10 cellular contexts compared by ENCODE assay signal in the genomic region with DNA sequence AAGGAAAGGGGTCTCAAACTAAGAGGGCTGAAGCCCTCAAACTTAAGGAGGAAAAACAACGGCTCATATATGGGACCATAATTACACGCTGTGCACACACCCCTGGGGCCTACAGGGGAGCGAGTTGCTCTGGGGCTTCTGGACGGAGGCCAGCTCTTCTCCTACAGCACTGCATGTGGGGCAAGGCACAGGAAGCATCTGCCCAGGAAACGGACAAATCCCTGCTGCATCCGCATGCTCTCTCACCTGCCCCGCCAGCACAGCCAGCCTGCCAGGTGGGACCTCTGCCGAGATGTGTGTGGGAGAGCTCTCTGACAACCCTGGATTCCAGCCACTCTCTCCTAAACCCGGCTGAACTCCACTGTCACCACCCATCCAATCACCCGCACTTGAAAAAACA. TPM values are rescaled to one million over a fixed set of nuclear protein-coding genes. Genes with fewer than 3 reads are reported as not detected.
A peak's percentile ranks its signal among the peaks of the same experiment; 100 is the strongest.
DNase-seq lines count a peak whose midpoint lies in the region; ATAC-seq and TF ChIP-seq lines count a peak whose summit lies in the region.
"Had no signal": no experiment of that assay in that cellular context is flagged by ENCODE, and none has a peak within 500 bp of the region (broad histone marks: within the 10 kb centered on the region; RNA-seq: fewer than 3 reads in every experiment).

No MANE protein-coding gene starts in this region.

- H3K27me3 ChIP-seq in GM23248 (replicated peaks; ENCODE audit: insufficient read depth) (no peaks in the 10 kb centered on the region), breast epithelium (no peaks in the 10 kb centered on the region)
- H3K27me3 ChIP-seq: upper lobe of left lung had no signal

- peak overlapping the region; percentile 34 for H3K4me2 ChIP-seq in GM23248 (ENCODE audit: unreplicated experiment)

- no peaks in the 10 kb centered on the region for H3K27me3 Mint-ChIP-seq in nephron (ENCODE audit: low read depth)

- intact Hi-C loops in breast epithelium (cut with DNase I; ENCODE audit: low total_unique reads), result no loop called here

- no peaks in the 10 kb centered on the region for H3K9me2 ChIP-seq in GM23248 (ENCODE audit: insufficient read depth)

- no peak overlapping the region for H3K4me3 Mint-ChIP-seq in nephron

- peaks cover 39% of the 10 kb centered on the region for H3K4me1 ChIP-seq in GM23248 (ENCODE audit: insufficient read depth)
- H3K4me1 ChIP-seq in breast epithelium, result peaks cover 0 to 13% of the 10 kb centered on the region in 2 donors

- no peaks in the 10 kb centered on the region for H4K20me1 ChIP-seq in GM23248 (ENCODE audit: insufficient read depth)

- H3K4me3 ChIP-seq in GM23248, result no peak overlapping the region
- H3K4me3 ChIP-seq in breast epithelium, result no peak overlapping the region
- H3K4me3 ChIP-seq: upper lobe of left lung had no signal

- H3K9me3 ChIP-seq in GM23248 (ENCODE audit: low read depth) (no peaks in the 10 kb centered on the region), breast epithelium (no peaks in the 10 kb centered on the region)
- H3K9me3 ChIP-seq: upper lobe of left lung had no signal

- 0 out of 2 replicates have a peak, but pooled peaks cover 4% of the 10 kb centered on the region for H3K79me2 ChIP-seq in GM23248 (ENCODE audit: insufficient read depth)

- peaks cover 36% of the 10 kb centered on the region for H3K36me3 Mint-ChIP-seq in nephron (ENCODE audit: low read depth)

- H3K27ac ChIP-seq in GM23248 (peak overlapping the region; percentile 68), breast epithelium (peak overlapping the region; percentile 54 to 75)
- H3K27ac ChIP-seq: upper lobe of left lung had no signal

- 76 to 86% methylated on average over 10 of the region's 10 CpGs for WGBS in GM23248 (ENCODE audit: low coverage in 1 of 2, low lambda C conversion rate in 2 of 2, missing lambda C conversion rate in 2 of 2), 2 experiments

- peak overlapping the region; percentile 11; the same call in 1 of the 2 replicates for H3K9ac ChIP-seq in GM23248

- peak overlapping the region; percentile 42 to 63 (median 59) for H3K27ac Mint-ChIP-seq in nephron

- ATAC-seq in HG02623 (IDR thresholded peaks at IDR 0.05; ENCODE audit: unreplicated experiment) (no peak), HG03025 (IDR thresholded peaks at IDR 0.05; ENCODE audit: low FRiP score, unreplicated experiment) (no peak), GM18502 (IDR thresholded peaks at IDR 0.05; ENCODE audit: poor library complexity, unreplicated experiment) (no peak)

- DNase-seq in GM23248 (peak; percentile 31), NCI-H2107 (lab: John Stamatoyannopoulos, UW) (peak; percentile 70), breast epithelium (ENCODE audit: low spot score in 2 of 2) (peak in 1 of 2 donors; percentile 46), NK-92 (lab: John Stamatoyannopoulos, UW; ENCODE audit: unreplicated experiment) (no peak)
- DNase-seq: OCI-M1, upper lobe of left lung had no signal

- peaks cover 20% of the 10 kb centered on the region for H3F3A ChIP-seq in GM23248 (ENCODE audit: insufficient read depth)

- H3K36me3 ChIP-seq in GM23248 (ENCODE audit: low read depth) (no peaks in the 10 kb centered on the region), breast epithelium (no peaks in the 10 kb centered on the region)

- peaks cover 59% of the 10 kb centered on the region for H3K4me1 Mint-ChIP-seq in nephron

- no peak for TF ChIP-seq CTCF in breast epithelium (IDR thresholded peaks at IDR 0.05)
- TF ChIP-seq CTCF in nephron (IDR thresholded peaks at IDR 0.05; ENCODE audit: unreplicated experiment in 3 of 3), result no peak

- in situ Hi-C loops in GM23248 (cut with MboI), result no loop called here

- no peak overlapping the region for H2AFZ ChIP-seq in GM23248

- H3K9me3 Mint-ChIP-seq in nephron, result no peaks in the 10 kb centered on the region

- no peak for TF ChIP-seq POLR2A in breast epithelium (IDR thresholded peaks at IDR 0.05)

RNA-seq across cellular contexts. Expression of a gene that starts 54.1 kb away (rescaled TPM):
- 111 and 113 TPM in 2 replicates for total RNA-seq in GM23248 (2014; rRNA removed; shearing (Covaris generic))
- 91.3 and 102 TPM in 2 replicates for polyA plus RNA-seq in GM23248 (2016; fragmentation: Nextera tagmentation; extraction: Ambion mirVana)
- 10 to 100 TPM; 44.6 to 70.7 (median 48.8) TPM for total RNA-seq in breast epithelium

RNA-seq across cellular contexts. Expression of a gene that starts 54.2 kb away (rescaled TPM):
- total RNA-seq in GM23248 (2014; rRNA removed; shearing (Covaris generic)), result 2.5 and 4.9 TPM in 2 replicates
- polyA plus RNA-seq in GM23248 (2016; fragmentation: Nextera tagmentation; extraction: Ambion mirVana), result 3.0 and 3.3 TPM in 2 replicates
- total RNA-seq in breast epithelium, result 1 to 10 TPM; 4.5 to 8.0 (median 7.5) TPM
